In the genomic region with DNA sequence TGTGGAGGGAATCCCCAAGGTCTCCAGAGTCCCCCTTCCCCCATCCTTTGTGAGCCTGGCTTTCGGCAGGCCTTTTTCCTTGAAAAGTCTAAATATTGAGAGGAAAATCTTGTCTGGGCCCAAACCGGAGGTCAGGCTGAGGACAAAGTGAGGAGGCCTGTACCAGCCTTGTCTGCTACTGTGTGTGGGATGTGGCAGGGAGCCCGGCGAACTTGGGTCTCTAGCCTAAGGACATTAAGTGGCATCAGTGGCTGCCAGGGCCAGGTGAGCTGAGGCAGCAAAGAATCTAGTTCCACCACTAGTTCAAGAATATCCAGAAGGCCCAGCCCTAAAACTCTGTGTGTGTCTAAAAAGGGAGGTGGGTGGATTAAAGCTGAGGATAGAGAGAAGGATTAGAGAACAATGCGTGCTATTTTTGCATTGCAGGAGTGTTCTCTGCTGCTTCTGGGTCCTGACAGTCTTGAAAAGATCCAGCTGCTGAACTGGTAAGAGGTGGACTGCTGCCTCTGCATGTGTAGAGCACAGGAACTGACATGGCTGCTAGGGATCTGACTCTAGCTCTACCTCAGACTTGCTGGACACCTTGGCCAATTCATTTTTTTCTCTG, we compare ENCODE assay signal across 9 cellular contexts. TPM values are rescaled to one million over a fixed set of nuclear protein-coding genes. Genes with fewer than 3 reads are reported as not detected.
DNase-seq lines count a peak whose midpoint lies in the region; ATAC-seq and TF ChIP-seq lines count a peak whose summit lies in the region.
"Had no signal": no experiment of that assay in that cellular context is flagged by ENCODE, and none has a peak within 500 bp of the region (broad histone marks: within the 10 kb centered on the region; RNA-seq: fewer than 3 reads in every experiment).

No MANE protein-coding gene starts in this region.

- TF ChIP-seq CTCF in RWPE1 (conservative IDR thresholded peaks at IDR 0.05; ENCODE audit: low read depth): no peak
- no peak for TF ChIP-seq CTCF in fibroblast of mammary gland (conservative IDR thresholded peaks at IDR 0.05; ENCODE audit: control insufficient read depth, insufficient read depth, low read depth, low read length)
- TF ChIP-seq CTCF in prostate gland (IDR thresholded peaks at IDR 0.05): no peak

- H3K27ac ChIP-seq in RWPE1: peak overlapping the region; percentile 91
- peak overlapping the region; percentile 88 to 91 for H3K27ac ChIP-seq in prostate gland

- intact Hi-C loops in prostate gland (cut with DNase I): loop anchor here (10.0 kb wide), 3 partner anchors 112 to 452 kb away; partner anchors contain the start of gene MTMR8

- TF ChIP-seq POLR2A in prostate gland (IDR thresholded peaks at IDR 0.05): no peak

- H3K9me3 ChIP-seq in ES-I3 (ENCODE audit: control insufficient read depth, insufficient read depth, low read length) (no peaks in the 10 kb centered on the region), prostate gland (no peaks in the 10 kb centered on the region)

- no peaks in the 10 kb centered on the region for H3K36me3 ChIP-seq in ES-I3 (ENCODE audit: insufficient read depth, low read length)
- no peaks in the 10 kb centered on the region for H3K36me3 ChIP-seq in prostate gland

- CTCF ChIA-PET in RWPE1 (lab: Yijun Ruan, JAX): interaction anchor here (0.6 kb wide), 1 partner anchor 276 kb away, joined by 3 read pairs; no protein-coding TSS in a partner anchor

- H3K4me3 ChIP-seq in fibroblast of mammary gland (ENCODE audit: control insufficient read depth, low read depth, low read length) (peak overlapping the region; percentile 54), prostate gland (peak overlapping the region; percentile 55 to 56)

- H3K9ac ChIP-seq in ES-I3 (ENCODE audit: low read depth, low read length): peak overlapping the region; percentile 66; the same call in 1 of the 2 replicates

- POLR2A ChIA-PET in RWPE1 (lab: Yijun Ruan, JAX; ENCODE audit: low non-redundant PET): no interaction called here

- 13% methylated on average over 4 of the region's 5 CpGs for WGBS in prostate gland

- DNase-seq in RWPE1 (ENCODE audit: low spot score): no peak
- DNase-seq in fibroblast of mammary gland (ENCODE audit: low read depth): no peak
- peak; percentile 11 for DNase-seq in prostate gland (ENCODE audit: low spot score)
- no peak for DNase-seq in NCI-H1105 treated with DMSO at 0.1 percent for 48 hours (lab: John Stamatoyannopoulos, UW)
- DNase-seq in NCI-H146 (lab: John Stamatoyannopoulos, UW): no peak

- ATAC-seq in HG02759 (IDR thresholded peaks at IDR 0.05; ENCODE audit: unreplicated experiment): no peak
- ATAC-seq in HG02642 (IDR thresholded peaks at IDR 0.05; ENCODE audit: poor library complexity, unreplicated experiment): no peak

- no peaks in the 10 kb centered on the region for H3K27me3 ChIP-seq in prostate gland (replicated peaks; ENCODE audit: insufficient read depth)

- no peaks in the 10 kb centered on the region for H3K4me1 ChIP-seq in ES-I3 (ENCODE audit: insufficient read depth, low read length)
- no peaks in the 10 kb centered on the region for H3K4me1 ChIP-seq in prostate gland (replicated peaks)

RNA-seq across cellular contexts. Expression of gene AMER1, which starts 1.2 kb away (rescaled TPM):
- total RNA-seq in prostate gland: 1 to 10 TPM; 3.1 to 5.4 TPM

RNA-seq across cellular contexts. Expression of gene ASB12, which starts 23.7 kb away (rescaled TPM):
- total RNA-seq in prostate gland: not detected
- total RNA-seq: M059J had no signal
